ENCODE assay signal across 19 cellular contexts in genomic region chr17:67449065-67449464, GRCh38.
DNase-seq lines count a peak whose midpoint lies in the region; ATAC-seq and TF ChIP-seq lines count a peak whose summit lies in the region.
"Had no signal": no experiment of that assay in that cellular context is flagged by ENCODE, and none has a peak within 500 bp of the region (broad histone marks: within the 10 kb centered on the region; RNA-seq: fewer than 3 reads in every experiment).

No MANE protein-coding gene starts in this region.

- peaks cover 2% of the 10 kb centered on the region for H3K36me3 Mint-ChIP-seq in activated CD4-positive, alpha-beta memory T cell treated with anti-CD3 and anti-CD28 coated beads for 36 hours
- peaks cover 20% of the 10 kb centered on the region for H3K36me3 Mint-ChIP-seq in activated CD4-positive, alpha-beta memory T cell treated with anti-CD3 and anti-CD28 coated beads, Interleukin-2, amount 10 ng/mL, durations not matched to agents 7 days and 5 days (ENCODE audit: low read depth)
- H3K36me3 Mint-ChIP-seq in CD8-positive, alpha-beta T cell = peaks cover 7% of the 10 kb centered on the region
- peaks cover 46% of the 10 kb centered on the region for H3K36me3 Mint-ChIP-seq in activated naive CD8-positive, alpha-beta T cell treated with anti-CD3 and anti-CD28 coated beads for 36 hours
- H3K36me3 Mint-ChIP-seq in naive thymus-derived CD8-positive, alpha-beta T cell = peaks cover 0 to 3% (median 0%) of the 10 kb centered on the region in 3 donors
- H3K36me3 Mint-ChIP-seq: memory B cell had no signal

- H3K27me3 ChIP-seq in CD8-positive, alpha-beta T cell (ENCODE audit: insufficient read depth, low read length) = no peaks in the 10 kb centered on the region
- H3K27me3 ChIP-seq in sigmoid colon = no peaks in the 10 kb centered on the region
- H3K27me3 ChIP-seq: gastrocnemius medialis had no signal

- peaks cover 95% of the 10 kb centered on the region for H3K4me1 ChIP-seq in CD8-positive, alpha-beta T cell (ENCODE audit: insufficient read depth, low read length)
- no peaks in the 10 kb centered on the region for H3K4me1 ChIP-seq in sigmoid colon
- H3K4me1 ChIP-seq: psoas muscle had no signal

- H3K4me3 ChIP-seq in CD8-positive, alpha-beta T cell (ENCODE audit: low read depth, low read length) = no peak overlapping the region
- no peak overlapping the region for H3K4me3 ChIP-seq in sigmoid colon
- H3K4me3 ChIP-seq: gastrocnemius medialis, psoas muscle, skin epidermis had no signal

- CTCF ChIA-PET in activated CD4-positive, alpha-beta memory T cell treated with anti-CD3 and anti-CD28 coated beads for 36 hours (lab: Charles Lee) = interaction anchor here (1.1 kb wide), 1 partner anchor 26 kb away, joined by 6 read pairs; no protein-coding TSS in a partner anchor
- CTCF ChIA-PET in activated CD4-positive, alpha-beta memory T cell treated with anti-CD3 and anti-CD28 coated beads, Interleukin-2, amount 10 ng/mL, durations not matched to agents 7 days and 5 days (lab: Charles Lee) = interaction anchor here (1.3 to 2.0 kb wide), 3 partner anchors 8 to 26 kb away, joined by 3 to 9 read pairs (median 9); no protein-coding TSS in a partner anchor
- CTCF ChIA-PET in CD8-positive, alpha-beta T cell (lab: Charles Lee) = interaction anchor here (0.7 to 12.8 kb wide), 5 partner anchors 25 to 71 kb away, joined by 3 to 84 read pairs (median 3); no protein-coding TSS in a partner anchor

- TF ChIP-seq CTCF in CD8-positive, alpha-beta T cell (IDR thresholded peaks at IDR 0.05) = no peak
- TF ChIP-seq CTCF in sigmoid colon (IDR thresholded peaks at IDR 0.05) = no peak

- POLR2A ChIA-PET in activated CD4-positive, alpha-beta memory T cell treated with anti-CD3 and anti-CD28 coated beads for 36 hours (lab: Charles Lee) = interaction anchor here (1.1 to 2.6 kb wide), 2 partner anchors 8 to 18 kb away, joined by 3 to 21 read pairs; no protein-coding TSS in a partner anchor
- POLR2A ChIA-PET in activated CD4-positive, alpha-beta memory T cell treated with anti-CD3 and anti-CD28 coated beads, Interleukin-2, amount 10 ng/mL, durations not matched to agents 7 days and 5 days (lab: Charles Lee) = interaction anchor here (0.9 to 6.1 kb wide), 4 partner anchors 9 to 71 kb away, joined by 3 to 122 read pairs (median 32); no protein-coding TSS in a partner anchor
- POLR2A ChIA-PET in CD8-positive, alpha-beta T cell (lab: Charles Lee) = interaction anchor here (0.5 to 5.1 kb wide), 6 partner anchors 7 to 71 kb away, joined by 3 to 67 read pairs (median 4); no protein-coding TSS in a partner anchor
- POLR2A ChIA-PET in naive thymus-derived CD8-positive, alpha-beta T cell (lab: Charles Lee) = interaction anchor here (0.6 to 29.3 kb wide), 7 partner anchors 8 to 73 kb away, joined by 5 to 824 read pairs (median 26); partner anchors contain the start of gene PITPNC1

- no peaks in the 10 kb centered on the region for H3K9me3 ChIP-seq in CD8-positive, alpha-beta T cell (ENCODE audit: low read length)
- H3K9me3 ChIP-seq in sigmoid colon = no peaks in the 10 kb centered on the region
- H3K9me3 ChIP-seq: gastrocnemius medialis, psoas muscle, SK-N-SH had no signal

- TF ChIP-seq POLR2A in sigmoid colon (IDR thresholded peaks at IDR 0.05) = no peak

- H3K27me3 Mint-ChIP-seq in activated CD4-positive, alpha-beta memory T cell treated with anti-CD3 and anti-CD28 coated beads for 36 hours = no peaks in the 10 kb centered on the region
- H3K27me3 Mint-ChIP-seq in activated CD4-positive, alpha-beta memory T cell treated with anti-CD3 and anti-CD28 coated beads, Interleukin-2, amount 10 ng/mL, durations not matched to agents 7 days and 5 days = peaks cover 2% of the 10 kb centered on the region
- no peaks in the 10 kb centered on the region for H3K27me3 Mint-ChIP-seq in CD8-positive, alpha-beta T cell (ENCODE audit: low read depth)
- H3K27me3 Mint-ChIP-seq in activated naive CD8-positive, alpha-beta T cell treated with anti-CD3 and anti-CD28 coated beads for 36 hours = no peaks in the 10 kb centered on the region
- H3K27me3 Mint-ChIP-seq in naive thymus-derived CD8-positive, alpha-beta T cell = no peaks in the 10 kb centered on the region
- H3K27me3 Mint-ChIP-seq: dendritic cell treated with granulocyte-macrophage colony-stimulating factor and Interleukin-4, amounts not matched to agents 40 ng/mL and 50 ng/mL, for 4 days had no signal

- no peak for TF ChIP-seq EP300 in sigmoid colon (IDR thresholded peaks at IDR 0.05)

- H3K27ac ChIP-seq in CD8-positive, alpha-beta T cell (ENCODE audit: low read depth, low read length) = peak overlapping the region; percentile 46
- no peak overlapping the region for H3K27ac ChIP-seq in sigmoid colon
- H3K27ac ChIP-seq: epithelial cell of prostate, gastrocnemius medialis, psoas muscle had no signal

- peak overlapping the region; percentile 74 for H3K27ac Mint-ChIP-seq in activated CD4-positive, alpha-beta memory T cell treated with anti-CD3 and anti-CD28 coated beads for 36 hours
- H3K27ac Mint-ChIP-seq in activated CD4-positive, alpha-beta memory T cell treated with anti-CD3 and anti-CD28 coated beads, Interleukin-2, amount 10 ng/mL, durations not matched to agents 7 days and 5 days = no peak overlapping the region
- peak overlapping the region; percentile 97 for H3K27ac Mint-ChIP-seq in CD8-positive, alpha-beta T cell
- H3K27ac Mint-ChIP-seq in activated naive CD8-positive, alpha-beta T cell treated with anti-CD3 and anti-CD28 coated beads for 36 hours = peak overlapping the region; percentile 95
- peak overlapping the region; percentile 89 to 100 (median 96) for H3K27ac Mint-ChIP-seq in naive thymus-derived CD8-positive, alpha-beta T cell
- H3K27ac Mint-ChIP-seq: dendritic cell treated with granulocyte-macrophage colony-stimulating factor and Interleukin-4, amounts not matched to agents 40 ng/mL and 50 ng/mL, for 4 days; memory B cell had no signal

- WGBS in sigmoid colon, 2 donors = 81 to 84% methylated on average over 6 of the region's 6 CpGs

- H3K9me3 Mint-ChIP-seq in activated CD4-positive, alpha-beta memory T cell treated with anti-CD3 and anti-CD28 coated beads for 36 hours = peaks cover 2% of the 10 kb centered on the region
- H3K9me3 Mint-ChIP-seq in activated CD4-positive, alpha-beta memory T cell treated with anti-CD3 and anti-CD28 coated beads, Interleukin-2, amount 10 ng/mL, durations not matched to agents 7 days and 5 days = no peaks in the 10 kb centered on the region
- H3K9me3 Mint-ChIP-seq in CD8-positive, alpha-beta T cell = no peaks in the 10 kb centered on the region
- H3K9me3 Mint-ChIP-seq in activated naive CD8-positive, alpha-beta T cell treated with anti-CD3 and anti-CD28 coated beads for 36 hours = peaks cover 4% of the 10 kb centered on the region
- H3K9me3 Mint-ChIP-seq in naive thymus-derived CD8-positive, alpha-beta T cell = no peaks in the 10 kb centered on the region
- H3K9me3 Mint-ChIP-seq: dendritic cell treated with granulocyte-macrophage colony-stimulating factor and Interleukin-4, amounts not matched to agents 40 ng/mL and 50 ng/mL, for 4 days; memory B cell had no signal

- DNase-seq in activated CD4-positive, alpha-beta memory T cell treated with anti-CD3 and anti-CD28 coated beads for 36 hours = no peak
- DNase-seq in activated CD4-positive, alpha-beta memory T cell treated with anti-CD3 and anti-CD28 coated beads, Interleukin-2, amount 10 ng/mL, durations not matched to agents 7 days and 5 days = no peak
- no peak for DNase-seq in CD8-positive, alpha-beta T cell
- DNase-seq in activated naive CD8-positive, alpha-beta T cell treated with anti-CD3 and anti-CD28 coated beads for 36 hours = no peak
- no peak for DNase-seq in naive thymus-derived CD8-positive, alpha-beta T cell
- DNase-seq in sigmoid colon = no peak
- DNase-seq: gastrocnemius medialis, H9, NCI-H2107, NCI-H510A, psoas muscle, RPMI8226, SK-N-SH had no signal

- peaks cover 80% of the 10 kb centered on the region for H3K4me1 Mint-ChIP-seq in activated CD4-positive, alpha-beta memory T cell treated with anti-CD3 and anti-CD28 coated beads for 36 hours (ENCODE audit: low read depth)
- peaks cover 54% of the 10 kb centered on the region for H3K4me1 Mint-ChIP-seq in activated CD4-positive, alpha-beta memory T cell treated with anti-CD3 and anti-CD28 coated beads, Interleukin-2, amount 10 ng/mL, durations not matched to agents 7 days and 5 days
- peaks cover 83% of the 10 kb centered on the region for H3K4me1 Mint-ChIP-seq in CD8-positive, alpha-beta T cell (ENCODE audit: low read depth)
- peaks cover 79% of the 10 kb centered on the region for H3K4me1 Mint-ChIP-seq in activated naive CD8-positive, alpha-beta T cell treated with anti-CD3 and anti-CD28 coated beads for 36 hours
- peaks cover 36 to 98% (median 95%) of the 10 kb centered on the region in 4 donors for H3K4me1 Mint-ChIP-seq in naive thymus-derived CD8-positive, alpha-beta T cell

- no peaks in the 10 kb centered on the region for H3K36me3 ChIP-seq in CD8-positive, alpha-beta T cell (ENCODE audit: insufficient read depth, low read length)
- H3K36me3 ChIP-seq in sigmoid colon = no peaks in the 10 kb centered on the region
- H3K36me3 ChIP-seq: gastrocnemius medialis had no signal

- intact Hi-C loops in activated CD4-positive, alpha-beta memory T cell treated with anti-CD3 and anti-CD28 coated beads for 36 hours (cut with micrococcal nuclease) = no loop called here
- intact Hi-C loops in CD8-positive, alpha-beta T cell (cut with DNase I, micrococcal nuclease) = no loop called here
- intact Hi-C loops in sigmoid colon (cut with DNase I) = no loop called here

- no peak for ATAC-seq in CD8-positive, alpha-beta T cell
- ATAC-seq in naive thymus-derived CD8-positive, alpha-beta T cell = no peak
- ATAC-seq in HG03521 (IDR thresholded peaks at IDR 0.05; ENCODE audit: unreplicated experiment) = no peak
- no peak for ATAC-seq in HG02571 (IDR thresholded peaks at IDR 0.05; ENCODE audit: unreplicated experiment)
- ATAC-seq: gastrocnemius medialis, psoas muscle had no signal

- peak overlapping the region; percentile 9 for H3K4me3 Mint-ChIP-seq in activated CD4-positive, alpha-beta memory T cell treated with anti-CD3 and anti-CD28 coated beads for 36 hours
- H3K4me3 Mint-ChIP-seq in activated CD4-positive, alpha-beta memory T cell treated with anti-CD3 and anti-CD28 coated beads, Interleukin-2, amount 10 ng/mL, durations not matched to agents 7 days and 5 days = no peak overlapping the region
- peak overlapping the region; percentile 75 for H3K4me3 Mint-ChIP-seq in CD8-positive, alpha-beta T cell
- H3K4me3 Mint-ChIP-seq in activated naive CD8-positive, alpha-beta T cell treated with anti-CD3 and anti-CD28 coated beads for 36 hours = peak overlapping the region; percentile 68
- peak overlapping the region; percentile 64 to 88 (median 77) for H3K4me3 Mint-ChIP-seq in naive thymus-derived CD8-positive, alpha-beta T cell
- H3K4me3 Mint-ChIP-seq: dendritic cell treated with granulocyte-macrophage colony-stimulating factor and Interleukin-4, amounts not matched to agents 40 ng/mL and 50 ng/mL, for 4 days; H9; memory B cell had no signal
